8 cellular contexts compared by ENCODE assay signal in genomic region chr19:45450042-45450380, GRCh38. TPM values are rescaled to one million over a fixed set of nuclear protein-coding genes. Genes with fewer than 3 reads are reported as not detected.
DNase-seq lines count a peak whose midpoint lies in the region; ATAC-seq and TF ChIP-seq lines count a peak whose summit lies in the region.

No MANE protein-coding gene starts in this region.

- no peaks in the 10 kb centered on the region for H3K79me2 ChIP-seq in MM.1S (ENCODE audit: low read length)

- H3K4me3 Mint-ChIP-seq in naive thymus-derived CD4-positive, alpha-beta T cell = peak overlapping the region; percentile 86 to 97 (median 96)

- POLR2A ChIA-PET in naive thymus-derived CD4-positive, alpha-beta T cell (lab: Charles Lee) = interaction anchor here (0.6 to 3.0 kb wide), 4 partner anchors 11 to 117 kb away, joined by 3 to 14 read pairs (median 4); partner anchors contain the start of gene FOSB

- H3K4me3 ChIP-seq in GM06990 (replicated peaks; ENCODE audit: low read depth, low read length) (peak overlapping the region; percentile 56), MM.1S (ENCODE audit: low read length) (peak overlapping the region; percentile 58), colonic mucosa (peak overlapping the region; percentile 53)
- H3K4me3 ChIP-seq in naive thymus-derived CD4-positive, alpha-beta T cell (ENCODE audit: low read length) = peak overlapping the region; percentile 65

- H3K36me3 ChIP-seq in GM06990 (ENCODE audit: control insufficient read depth, insufficient read depth, low read length) = no peaks in the 10 kb centered on the region
- H3K36me3 ChIP-seq in MM.1S (replicated peaks; ENCODE audit: insufficient read depth, low read length) = no peaks in the 10 kb centered on the region
- H3K36me3 ChIP-seq in colonic mucosa = no peaks in the 10 kb centered on the region
- no peaks in the 10 kb centered on the region for H3K36me3 ChIP-seq in naive thymus-derived CD4-positive, alpha-beta T cell (ENCODE audit: control insufficient read depth in 2 of 3, insufficient read depth in 3 of 3, low read length in 3 of 3)

- H3K9me2 ChIP-seq in MM.1S (replicated peaks; ENCODE audit: insufficient read depth, low read length) = no peaks in the 10 kb centered on the region

- H3K9ac ChIP-seq in MM.1S (ENCODE audit: low read length) (peak overlapping the region; percentile 89), colonic mucosa (ENCODE audit: low read depth in 2 of 2, low read length in 2 of 2) (peak overlapping the region; percentile 64 to 78)

- H2AFZ ChIP-seq in MM.1S (ENCODE audit: low read length) = peak overlapping the region; percentile 11; the same call in 1 of the 2 replicates

- H3K27ac ChIP-seq in MM.1S (ENCODE audit: low read length) = peak overlapping the region; percentile 84
- H3K27ac ChIP-seq in colonic mucosa = peak overlapping the region; percentile 69
- peak overlapping the region; percentile 99 for H3K27ac ChIP-seq in naive thymus-derived CD4-positive, alpha-beta T cell (ENCODE audit: low read depth, low read length)

- H3K27me3 ChIP-seq in GM06990 (replicated peaks; ENCODE audit: control insufficient read depth, insufficient read depth, low read length) = no peaks in the 10 kb centered on the region
- no peaks in the 10 kb centered on the region for H3K27me3 ChIP-seq in MM.1S (replicated peaks; ENCODE audit: insufficient read depth, low read length)
- H3K27me3 ChIP-seq in colonic mucosa = no peaks in the 10 kb centered on the region
- no peaks in the 10 kb centered on the region for H3K27me3 ChIP-seq in naive thymus-derived CD4-positive, alpha-beta T cell (ENCODE audit: control insufficient read depth in 2 of 2, insufficient read depth in 2 of 2, low read length in 2 of 2)

- ATAC-seq in naive thymus-derived CD4-positive, alpha-beta T cell = peak; percentile 39
- no peak for ATAC-seq in HG03097 (IDR thresholded peaks at IDR 0.05; ENCODE audit: low FRiP score, unreplicated experiment)
- no peak for ATAC-seq in HG02678 (IDR thresholded peaks at IDR 0.05; ENCODE audit: unreplicated experiment)

- peaks cover 29% of the 10 kb centered on the region for H3F3A ChIP-seq in MM.1S (ENCODE audit: insufficient read depth, low read length)

- H3K27ac Mint-ChIP-seq in naive thymus-derived CD4-positive, alpha-beta T cell = peak overlapping the region; percentile 97 to 100 (median 99)

- TF ChIP-seq CTCF in GM06990 (IDR thresholded peaks at IDR 0.05; ENCODE audit: insufficient read depth, low read length, poor library complexity, severe bottlenecking) (no peak), MM.1S (IDR thresholded peaks at IDR 0.05; ENCODE audit: low read length) (no peak), colonic mucosa (IDR thresholded peaks at IDR 0.05) (no peak)

- H3K36me3 Mint-ChIP-seq in naive thymus-derived CD4-positive, alpha-beta T cell = no peaks in the 10 kb centered on the region

- no peaks in the 10 kb centered on the region for H3K9me3 ChIP-seq in MM.1S (replicated peaks; ENCODE audit: insufficient read depth, low read length)
- H3K9me3 ChIP-seq in colonic mucosa = no peaks in the 10 kb centered on the region
- no peaks in the 10 kb centered on the region for H3K9me3 ChIP-seq in naive thymus-derived CD4-positive, alpha-beta T cell (ENCODE audit: control insufficient read depth in 2 of 3, low read length in 3 of 3)

- H3K4me1 ChIP-seq in MM.1S (ENCODE audit: low read length) = peaks cover 11% of the 10 kb centered on the region
- H3K4me1 ChIP-seq in colonic mucosa = peaks cover 16% of the 10 kb centered on the region
- H3K4me1 ChIP-seq in naive thymus-derived CD4-positive, alpha-beta T cell (ENCODE audit: control insufficient read depth in 2 of 2, insufficient read depth in 2 of 2, low read length in 2 of 2) = peaks cover 20 to 33% of the 10 kb centered on the region in 2 donors

- H3K4me1 Mint-ChIP-seq in naive thymus-derived CD4-positive, alpha-beta T cell = peaks cover 23 to 65% (median 46%) of the 10 kb centered on the region in 7 donors

- H4K20me1 ChIP-seq in MM.1S (ENCODE audit: insufficient read depth, low read length) = no peaks in the 10 kb centered on the region

- peaks cover 0 to 11% (median 0%) of the 10 kb centered on the region in 11 donors for H3K9me3 Mint-ChIP-seq in naive thymus-derived CD4-positive, alpha-beta T cell

- no peak for DNase-seq in GM06990 (ENCODE audit: extremely low read depth, insufficient read length)
- no peak for DNase-seq in MM.1S
- peak; percentile 27 for DNase-seq in colonic mucosa
- no peak for DNase-seq in naive thymus-derived CD4-positive, alpha-beta T cell
- DNase-seq in NCI-H1694 (lab: John Stamatoyannopoulos, UW) = no peak
- DNase-seq in HPDE6-E6E7 (ENCODE audit: extremely low spot score) = no peak

- intact Hi-C loops in colonic mucosa (cut with DNase I) = no loop called here
- intact Hi-C loops in naive thymus-derived CD4-positive, alpha-beta T cell (cut with micrococcal nuclease) = loop anchor here (1.0 kb wide), 4 partner anchors 11 to 134 kb away; partner anchors contain the start of genes FOSB (in 1 of the 2) and OPA3 (in 1 of the 2)

- peak overlapping the region; percentile 77 for H3K4me2 ChIP-seq in MM.1S (ENCODE audit: low read depth, low read length)

- H3K27me3 Mint-ChIP-seq in naive thymus-derived CD4-positive, alpha-beta T cell = peaks cover 0 to 16% (median 0%) of the 10 kb centered on the region in 5 donors

- CTCF ChIA-PET in naive thymus-derived CD4-positive, alpha-beta T cell (lab: Charles Lee) = interaction anchor here (0.8 to 1.7 kb wide), 2 partner anchors 11 to 29 kb away, joined by 3 to 11 read pairs; no protein-coding TSS in a partner anchor

RNA-seq across cellular contexts. Expression of gene FOSB, which starts 17.8 kb away (rescaled TPM):
- total RNA-seq in colonic mucosa = 1 to 10 TPM; 1.5 to 3.4 TPM
- total RNA-seq in naive thymus-derived CD4-positive, alpha-beta T cell = 1,000 to 10,000 TPM in 1 of 5 experiments, 100 to 1,000 TPM in 1, 10 to 100 TPM in 2, 1 to 10 TPM in 1; 2.1 to 1,925 (median 22.8) TPM
- 1 to 10 TPM; 3.0 to 5.3 TPM for polyA plus RNA-seq in naive thymus-derived CD4-positive, alpha-beta T cell

RNA-seq across cellular contexts. Expression of gene ERCC1, which starts 26.3 kb away (rescaled TPM):
- 10 to 100 TPM; 30.0 to 37.3 TPM for total RNA-seq in colonic mucosa
- total RNA-seq in naive thymus-derived CD4-positive, alpha-beta T cell = 10 to 100 TPM; 45.1 to 88.2 (median 53.4) TPM
- polyA plus RNA-seq in naive thymus-derived CD4-positive, alpha-beta T cell = 10 to 100 TPM; 31.7 to 32.7 TPM

RNA-seq across cellular contexts. Expression of gene POLR1G, which starts 43.6 kb away (rescaled TPM):
- total RNA-seq in colonic mucosa = 1 to 10 TPM; 2.0 to 8.5 TPM
- 1 to 10 TPM in 4 of 5 experiments, under 1 TPM in 1; 0.45 to 8.2 (median 4.7) TPM for total RNA-seq in naive thymus-derived CD4-positive, alpha-beta T cell
- 1 to 10 TPM; 5.1 to 5.4 TPM for polyA plus RNA-seq in naive thymus-derived CD4-positive, alpha-beta T cell

RNA-seq across cellular contexts. Expression of gene PPP1R13L, which starts 45.1 kb away (rescaled TPM):
- total RNA-seq in colonic mucosa = 10 to 100 TPM; 25.9 to 46.2 TPM
- 10 to 100 TPM in 3 of 5 experiments, 1 to 10 TPM in 2; 2.9 to 24.4 (median 11.1) TPM for total RNA-seq in naive thymus-derived CD4-positive, alpha-beta T cell
- polyA plus RNA-seq in naive thymus-derived CD4-positive, alpha-beta T cell = under 1 TPM; 0.56 to 0.61 TPM

RNA-seq across cellular contexts. Expression of gene RTN2, which starts 46.8 kb away (rescaled TPM):
- 1 to 10 TPM; 4.9 to 8.4 TPM for total RNA-seq in colonic mucosa
- 1 to 10 TPM in 4 of 5 experiments, under 1 TPM in 1; 0.86 to 3.1 (median 2.4) TPM for total RNA-seq in naive thymus-derived CD4-positive, alpha-beta T cell
- under 1 TPM; 0.30 to 0.37 TPM for polyA plus RNA-seq in naive thymus-derived CD4-positive, alpha-beta T cell
